1 cellular context compared by ENCODE assay signal in the genomic region with DNA sequence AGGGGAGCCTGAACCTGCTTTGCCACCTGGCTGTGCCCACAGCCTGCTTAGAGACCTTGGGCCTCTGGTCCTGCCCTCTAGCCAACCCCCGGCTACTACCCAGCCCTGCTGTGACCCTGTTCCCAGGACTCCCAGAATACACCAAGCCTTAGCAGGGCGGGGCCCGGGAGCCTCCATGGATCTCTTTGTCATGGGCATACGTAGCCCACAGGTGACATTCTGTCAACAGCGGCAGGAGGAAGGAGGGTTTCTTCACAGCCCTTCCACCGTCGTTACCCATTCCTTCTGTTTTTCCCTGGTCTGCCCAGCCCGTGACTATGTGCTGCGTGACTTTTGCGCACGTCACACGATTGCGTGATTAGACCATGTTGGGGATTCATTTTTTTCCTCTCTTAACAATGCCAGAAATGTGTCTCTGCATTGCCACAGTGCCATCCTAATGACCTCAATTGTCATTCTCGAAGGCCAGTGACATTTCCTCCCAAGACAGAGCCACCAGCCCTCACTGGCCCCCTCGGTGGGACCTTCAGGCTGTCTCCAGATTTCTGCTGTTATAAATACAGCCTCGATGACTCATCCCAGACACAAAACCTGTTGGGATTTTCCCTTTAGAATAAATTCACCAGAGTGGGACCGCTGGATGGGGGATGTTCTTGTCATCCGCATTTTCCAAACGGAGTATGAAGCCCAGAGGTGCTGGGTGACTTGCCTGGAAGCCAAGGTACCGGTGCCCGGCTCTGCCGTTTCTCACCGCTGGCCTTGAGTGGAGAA.
TF ChIP-seq lines count a peak whose summit lies in the region.

No MANE protein-coding gene starts in this region.

TF ChIP-seq in GM12878, 131 proteins besides CTCF, POLR2A, EP300 and RAD21:
- TF ChIP-seq TCF3 (IDR thresholded peaks at IDR 0.05; ENCODE audit: borderline replicate concordance, insufficient read depth, low read depth, low read length) (no peak), BACH1 (IDR thresholded peaks at IDR 0.05; ENCODE audit: borderline replicate concordance) (no peak), NR2F1 (conservative IDR thresholded peaks at IDR 0.05) (no peak), PAX5 (IDR thresholded peaks at IDR 0.05; ENCODE audit: borderline replicate concordance, low read depth, low read length) (no peak), ZNF24 (IDR thresholded peaks at IDR 0.05) (no peak), NRF1 (conservative IDR thresholded peaks at IDR 0.05; ENCODE audit: low read depth, low read length) (no peak), SUPT20H (IDR thresholded peaks at IDR 0.05; ENCODE audit: borderline replicate concordance, control insufficient read depth, low read depth, low read length) (no peak), STAT3 (IDR thresholded peaks at IDR 0.05; ENCODE audit: low read depth, low read length) (no peak), SKIL (IDR thresholded peaks at IDR 0.05; ENCODE audit: low read depth, poor library complexity, severe bottlenecking) (no peak), GABPA (IDR thresholded peaks at IDR 0.05; ENCODE audit: low read depth) (no peak), TBL1XR1 (IDR thresholded peaks at IDR 0.05; ENCODE audit: low read depth, low read length) (no peak), FOXK2 (IDR thresholded peaks at IDR 0.05) (no peak), KLF5 (IDR thresholded peaks at IDR 0.05; ENCODE audit: partially characterized antibody) (no peak), MEF2A (IDR thresholded peaks at IDR 0.05; ENCODE audit: insufficient read depth, low read depth, low read length) (no peak), YBX1 (IDR thresholded peaks at IDR 0.05) (no peak)
- TF ChIP-seq, protein P1, sequence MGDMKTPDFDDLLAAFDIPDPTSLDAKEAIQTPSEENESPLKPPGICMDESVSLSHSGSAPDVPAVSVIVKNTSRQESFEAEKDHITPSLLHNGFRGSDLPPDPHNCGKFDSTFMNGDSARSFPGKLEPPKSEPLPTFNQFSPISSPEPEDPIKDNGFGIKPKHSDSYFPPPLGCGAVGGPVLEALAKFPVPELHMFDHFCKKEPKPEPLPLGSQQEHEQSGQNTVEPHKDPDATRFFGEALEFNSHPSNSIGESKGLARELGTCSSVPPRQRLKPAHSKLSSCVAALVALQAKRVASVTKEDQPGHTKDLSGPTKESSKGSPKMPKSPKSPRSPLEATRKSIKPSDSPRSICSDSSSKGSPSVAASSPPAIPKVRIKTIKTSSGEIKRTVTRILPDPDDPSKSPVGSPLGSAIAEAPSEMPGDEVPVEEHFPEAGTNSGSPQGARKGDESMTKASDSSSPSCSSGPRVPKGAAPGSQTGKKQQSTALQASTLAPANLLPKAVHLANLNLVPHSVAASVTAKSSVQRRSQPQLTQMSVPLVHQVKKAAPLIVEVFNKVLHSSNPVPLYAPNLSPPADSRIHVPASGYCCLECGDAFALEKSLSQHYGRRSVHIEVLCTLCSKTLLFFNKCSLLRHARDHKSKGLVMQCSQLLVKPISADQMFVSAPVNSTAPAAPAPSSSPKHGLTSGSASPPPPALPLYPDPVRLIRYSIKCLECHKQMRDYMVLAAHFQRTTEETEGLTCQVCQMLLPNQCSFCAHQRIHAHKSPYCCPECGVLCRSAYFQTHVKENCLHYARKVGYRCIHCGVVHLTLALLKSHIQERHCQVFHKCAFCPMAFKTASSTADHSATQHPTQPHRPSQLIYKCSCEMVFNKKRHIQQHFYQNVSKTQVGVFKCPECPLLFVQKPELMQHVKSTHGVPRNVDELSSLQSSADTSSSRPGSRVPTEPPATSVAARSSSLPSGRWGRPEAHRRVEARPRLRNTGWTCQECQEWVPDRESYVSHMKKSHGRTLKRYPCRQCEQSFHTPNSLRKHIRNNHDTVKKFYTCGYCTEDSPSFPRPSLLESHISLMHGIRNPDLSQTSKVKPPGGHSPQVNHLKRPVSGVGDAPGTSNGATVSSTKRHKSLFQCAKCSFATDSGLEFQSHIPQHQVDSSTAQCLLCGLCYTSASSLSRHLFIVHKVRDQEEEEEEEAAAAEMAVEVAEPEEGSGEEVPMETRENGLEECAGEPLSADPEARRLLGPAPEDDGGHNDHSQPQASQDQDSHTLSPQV (IDR thresholded peaks at IDR 0.05), result no peak
